Comparison of ENCODE assay signal across 1 cellular context in genomic region chr6:119627908-119628669, GRCh38.
TF ChIP-seq lines count a peak whose summit lies in the region.

No MANE protein-coding gene starts in this region.

TF ChIP-seq in SK-N-SH treated with all-trans-retinoic acid at 6 μM for 48 hours, 23 proteins besides CTCF, POLR2A, EP300 and RAD21 (continued from another document):
- TF ChIP-seq GLIS3 (CRISPR knock-in tag; IDR thresholded peaks at IDR 0.05) (no peak), SNAI2 (CRISPR knock-in tag; IDR thresholded peaks at IDR 0.05) (no peak), ZC3H10 (CRISPR knock-in tag; IDR thresholded peaks at IDR 0.05) (no peak)
TF ChIP-seq in SK-N-SH treated with all-trans-retinoic acid at 6 μM for 48 hours: peak in this region for 0.
